ENCODE assay signal across 23 cellular contexts in genomic region chr2:177881001-177881748, GRCh38.
"Had no signal": no experiment of that assay in that cellular context is flagged by ENCODE, and none has a peak within 500 bp of the region (broad histone marks: within the 10 kb centered on the region; RNA-seq: fewer than 3 reads in every experiment).

No MANE protein-coding gene starts in this region.

- H3K9me3 ChIP-seq: body of pancreas, thoracic aorta, upper lobe of right lung had no signal

- DNase-seq: activated B cell treated with CpG ODN at 0.5 μM for 24 hours; activated CD4-positive, alpha-beta memory T cell treated with anti-CD3 and anti-CD28 coated beads, Interleukin-2, amount 10 ng/mL, durations not matched to agents 7 days and 5 days; activated CD4-positive, alpha-beta T cell treated with anti-CD3 and anti-CD28 coated beads for 48 hours; activated naive CD4-positive, alpha-beta T cell; activated naive CD8-positive, alpha-beta T cell treated with anti-CD3 and anti-CD28 coated beads, Interleukin-2, amount 10 ng/mL, durations not matched to agents 7 days and 5 days; activated T-cell treated with anti-CD3 and anti-CD28 coated beads, Interleukin-2, amount 50 U/mL, for 1 hour; amygdala; body of pancreas; caudate nucleus; effector memory CD8-positive, alpha-beta T cell; foreskin fibroblast; glutamatergic neuron; kidney; left ventricle myocardium superior; mesenchymal stem cell; naive thymus-derived CD4-positive, alpha-beta T cell; stimulated activated CD4-positive, alpha-beta T cell treated with anti-CD3 and anti-CD28 coated beads, Interleukin-4, amount 100 ng/mL, for 24 hours; upper lobe of right lung had no signal

- H3K27me3 ChIP-seq: body of pancreas, neural progenitor cell, upper lobe of right lung had no signal

- H3K4me1 ChIP-seq: body of pancreas, neural progenitor cell, upper lobe of right lung had no signal

- ATAC-seq: activated T-helper 17 cell treated with anti-CD3 and anti-CD28 coated beads, Interleukin-2, amount 50 U/mL, for 72 hours; body of pancreas; effector memory CD8-positive, alpha-beta T cell; naive thymus-derived CD4-positive, alpha-beta T cell; sciatic nerve; stimulated activated effector memory CD8-positive, alpha-beta T cell treated with anti-CD3 and anti-CD28 coated beads, Interleukin-12 subunit alpha, Interleukin-12 subunit beta, amount 100 ng/mL, for 72 hours; upper lobe of right lung had no signal

- H3K27ac ChIP-seq: body of pancreas, neural progenitor cell, thoracic aorta, upper lobe of right lung had no signal

- H3K36me3 ChIP-seq: neural progenitor cell, thoracic aorta, upper lobe of right lung had no signal

- H3K4me3 ChIP-seq: body of pancreas, neural progenitor cell, thoracic aorta, upper lobe of right lung had no signal
